Comparison of ENCODE assay signal across 11 cellular contexts in genomic region chr18:9066817-9067306, GRCh38. TPM values are rescaled to one million over a fixed set of nuclear protein-coding genes. Genes with fewer than 3 reads are reported as not detected.
A peak's percentile ranks its signal among the peaks of the same experiment; 100 is the strongest.
DNase-seq lines count a peak whose midpoint lies in the region; ATAC-seq, FAIRE-seq and TF ChIP-seq lines count a peak whose summit lies in the region.
"Had no signal": no experiment of that assay in that cellular context is flagged by ENCODE, and none has a peak within 500 bp of the region (broad histone marks: within the 10 kb centered on the region; RNA-seq: fewer than 3 reads in every experiment).

No MANE protein-coding gene starts in this region.

- peak; percentile 95 for FAIRE-seq in GM12892 (lab: Jason Lieb, UNC)

- intact Hi-C loops in left cardiac atrium (cut with DNase I) = no loop called here

- H3K27ac ChIP-seq in substantia nigra (ENCODE audit: low read depth, low read length, poor library complexity, severe bottlenecking) = no peak overlapping the region
- H3K27ac ChIP-seq: thoracic aorta had no signal

- ATAC-seq in GM19328 (IDR thresholded peaks at IDR 0.05; ENCODE audit: unreplicated experiment) = peak; percentile 44
- ATAC-seq in HG02943 (IDR thresholded peaks at IDR 0.05; ENCODE audit: low read depth, unreplicated experiment) = peak; percentile 56
- ATAC-seq in left cardiac atrium = no peak

- DNase-seq in GM12892 (ENCODE audit: insufficient read length) (no peak), SW480 (ENCODE audit: low spot score) (peak; percentile 17), NCI-H2107 treated with DMSO at 0.1 percent for 48 hours (lab: John Stamatoyannopoulos, UW; ENCODE audit: unreplicated experiment) (no peak), left cardiac atrium (no peak), globus pallidus (ENCODE audit: low spot score) (no peak), substantia nigra (lab: John Stamatoyannopoulos, UW) (no peak)
- DNase-seq: activated effector memory CD4-positive, alpha-beta T cell treated with Interleukin-2 at 50 U/mL for 16 hours; SHP77 treated with DMSO at 0.1 percent for 48 hours had no signal

- peak; percentile 9; the same call in 1 of the 2 replicates for TF ChIP-seq POLR2A in GM12892 (IDR thresholded peaks at IDR 0.05; ENCODE audit: low read depth, low read length)

RNA-seq across cellular contexts. Expression of gene NDUFV2, which starts 35.6 kb away (rescaled TPM):
- polyA plus RNA-seq in GM12892 (2012; ENCODE audit: missing spikeins) = 283 TPM
- 100 to 1,000 TPM; 285 to 318 TPM for total RNA-seq in left cardiac atrium

Comparison
In these comparisons a context has a peak if more than half of its experiments do, and no peak if none do; other contexts are left out.
1. ATAC-seq: peak in GM19328 (single experiment) and HG02943 (single experiment); none in left cardiac atrium (0 of 2).